ENCODE assay signal across 8 cellular contexts in genomic region chr14:59189281-59189821, GRCh38. TPM values are rescaled to one million over a fixed set of nuclear protein-coding genes. Genes with fewer than 3 reads are reported as not detected.
DNase-seq lines count a peak whose midpoint lies in the region; ATAC-seq and TF ChIP-seq lines count a peak whose summit lies in the region.

No MANE protein-coding gene starts in this region.

- H3K4me1 Mint-ChIP-seq in natural killer cell treated with Interleukin-12 subunit alpha and Interleukin-12 subunit beta and Interleukin-15 and Interleukin-18, amount 100 ng/mL, for 72 hours (ENCODE audit: low read depth in 2 of 2) = peaks cover 14 to 24% of the 10 kb centered on the region in 2 donors

- DNase-seq in NCI-H2196 (lab: John Stamatoyannopoulos, UW; ENCODE audit: unreplicated experiment) (peak; percentile 21), NCI-H2196 treated with DMSO at 0.1 percent for 48 hours (lab: John Stamatoyannopoulos, UW; ENCODE audit: unreplicated experiment) (no peak), LHCN-M2 (ENCODE audit: low read depth) (peak; percentile 15), esophagus muscularis mucosa (ENCODE audit: extremely low spot score) (no peak), substantia nigra (lab: John Stamatoyannopoulos, UW) (peak in 21 of 49 donors; percentile 5 to 55 (median 30)), SW 1271 (lab: John Stamatoyannopoulos, UW) (no peak)
- DNase-seq in activated CD8-positive, alpha-beta memory T cell treated with anti-CD3 and anti-CD28 coated beads, Interleukin-2, amount 50 U/mL, for 48 hours = peak; percentile 71
- peak; percentile 62 for DNase-seq in natural killer cell treated with Interleukin-12 subunit alpha and Interleukin-12 subunit beta and Interleukin-15 and Interleukin-18, amount 100 ng/mL, for 72 hours (ENCODE audit: low spot score)

- peak overlapping the region; percentile 79 to 92 (median 84) for H3K4me3 ChIP-seq in esophagus muscularis mucosa

- H3K27me3 ChIP-seq in esophagus muscularis mucosa = no peaks in the 10 kb centered on the region

- peak in 1 of 3 experiments; percentile 2 for TF ChIP-seq CTCF in esophagus muscularis mucosa (IDR thresholded peaks at IDR 0.05)

- H3K27me3 Mint-ChIP-seq in natural killer cell treated with Interleukin-12 subunit alpha and Interleukin-12 subunit beta and Interleukin-15 and Interleukin-18, amount 100 ng/mL, for 72 hours = peaks cover 15 to 23% of the 10 kb centered on the region in 2 donors

- peak overlapping the region; percentile 94 to 97 (median 96) for H3K27ac ChIP-seq in esophagus muscularis mucosa (replicated peaks in 1 of 4)
- peak overlapping the region; percentile 77 for H3K27ac ChIP-seq in substantia nigra (ENCODE audit: low read depth, low read length, poor library complexity, severe bottlenecking)

- intact Hi-C loops in esophagus muscularis mucosa (cut with DNase I) = loop anchor here (5.0 kb wide), 2 partner anchors 238 to 253 kb away; no protein-coding TSS in a partner anchor

- no peaks in the 10 kb centered on the region for H3K36me3 Mint-ChIP-seq in natural killer cell treated with Interleukin-12 subunit alpha and Interleukin-12 subunit beta and Interleukin-15 and Interleukin-18, amount 100 ng/mL, for 72 hours

- TF ChIP-seq POLR2A in esophagus muscularis mucosa (IDR thresholded peaks at IDR 0.05; ENCODE audit: low read depth) = no peak

- 0% methylated on average over 25 of the region's 28 CpGs for WGBS in esophagus muscularis mucosa

- no peak for ATAC-seq in natural killer cell treated with Interleukin-12 subunit alpha and Interleukin-12 subunit beta and Interleukin-15 and Interleukin-18, amount 100 ng/mL, for 72 hours

- H3K9me3 Mint-ChIP-seq in natural killer cell treated with Interleukin-12 subunit alpha and Interleukin-12 subunit beta and Interleukin-15 and Interleukin-18, amount 100 ng/mL, for 72 hours = no peaks in the 10 kb centered on the region

- H3K27ac Mint-ChIP-seq in natural killer cell treated with Interleukin-12 subunit alpha and Interleukin-12 subunit beta and Interleukin-15 and Interleukin-18, amount 100 ng/mL, for 72 hours = peak overlapping the region; percentile 74 to 88

- peak overlapping the region; percentile 100 for H3K4me3 Mint-ChIP-seq in natural killer cell treated with Interleukin-12 subunit alpha and Interleukin-12 subunit beta and Interleukin-15 and Interleukin-18, amount 100 ng/mL, for 72 hours

- no peaks in the 10 kb centered on the region for H3K36me3 ChIP-seq in esophagus muscularis mucosa

- peaks cover 45 to 50% (median 49%) of the 10 kb centered on the region in 4 donors for H3K4me1 ChIP-seq in esophagus muscularis mucosa

- no peaks in the 10 kb centered on the region for H3K9me3 ChIP-seq in esophagus muscularis mucosa

- TF ChIP-seq EP300 in esophagus muscularis mucosa (IDR thresholded peaks at IDR 0.05) = no peak

RNA-seq across cellular contexts. Expression of gene DAAM1, which starts 0.9 kb away (rescaled TPM):
- total RNA-seq in LHCN-M2 (2014; rRNA removed) (5.6 and 6.5 TPM in 2 replicates), esophagus muscularis mucosa (100 to 1,000 TPM in 1 of 4 donors, 10 to 100 TPM in 3; 64.3 to 110 (median 72.5) TPM)
- 3.3 TPM for polyA plus RNA-seq in LHCN-M2 (2012)
- 10 to 100 TPM; 21.3 to 22.5 TPM for total RNA-seq in natural killer cell treated with Interleukin-12 subunit alpha and Interleukin-12 subunit beta and Interleukin-15 and Interleukin-18, amount 100 ng/mL, for 72 hours

Comparison
In these comparisons a context has a peak if more than half of its experiments do, and no peak if none do; other contexts are left out.
1. DNase-seq: peak in NCI-H2196 (single experiment), LHCN-M2 (single experiment), activated CD8-positive, alpha-beta memory T cell treated with anti-CD3 and anti-CD28 coated beads, Interleukin-2, amount 50 U/mL, for 48 hours (single experiment) and natural killer cell treated with Interleukin-12 subunit alpha and Interleukin-12 subunit beta and Interleukin-15 and Interleukin-18, amount 100 ng/mL, for 72 hours (single experiment); none in NCI-H2196 treated with DMSO at 0.1 percent for 48 hours (single experiment), esophagus muscularis mucosa (single experiment) and SW 1271 (0 of 2).